In genomic region chr19:48768355-48768754, GRCh38 we compare ENCODE assay signal across 8 cellular contexts. TPM values are rescaled to one million over a fixed set of nuclear protein-coding genes. Genes with fewer than 3 reads are reported as not detected.
"Had no signal": no experiment of that assay in that cellular context is flagged by ENCODE, and none has a peak within 500 bp of the region (broad histone marks: within the 10 kb centered on the region; RNA-seq: fewer than 3 reads in every experiment).

No MANE protein-coding gene starts in this region.

RNA-seq across cellular contexts. Expression of gene FGF21, which starts 13.0 kb away (rescaled TPM):
- total RNA-seq: activated CD4-positive, alpha-beta memory T cell treated with anti-CD3 and anti-CD28 coated beads, Interleukin-2, amount 10 ng/mL, durations not matched to agents 7 days and 5 days; activated CD8-positive, alpha-beta memory T cell treated with anti-CD3 and anti-CD28 coated beads, Interleukin-2, amount 10 ng/mL, durations not matched to agents 7 days and 5 days; aorta; cardiac muscle cell; NCI-H460; PC-3; Right ventricle myocardium inferior; SK-MEL-5 had no signal
- polyA plus RNA-seq: aorta, cardiac muscle cell had no signal

RNA-seq across cellular contexts. Expression of gene FUT1, which starts 15.9 kb away (rescaled TPM):
- polyA plus RNA-seq: cardiac muscle cell had no signal

RNA-seq across cellular contexts. Expression of gene IZUMO1, which starts 21.6 kb away (rescaled TPM):
- total RNA-seq: activated CD4-positive, alpha-beta memory T cell treated with anti-CD3 and anti-CD28 coated beads, Interleukin-2, amount 10 ng/mL, durations not matched to agents 7 days and 5 days; activated CD8-positive, alpha-beta memory T cell treated with anti-CD3 and anti-CD28 coated beads, Interleukin-2, amount 10 ng/mL, durations not matched to agents 7 days and 5 days; cardiac muscle cell; PC-3; SK-MEL-5 had no signal
- polyA plus RNA-seq: cardiac muscle cell had no signal

RNA-seq across cellular contexts. Expression of gene RASIP1, which starts 27.9 kb away (rescaled TPM):
- total RNA-seq: activated CD8-positive, alpha-beta memory T cell treated with anti-CD3 and anti-CD28 coated beads, Interleukin-2, amount 10 ng/mL, durations not matched to agents 7 days and 5 days had no signal
